ENCODE assay signal across 8 cellular contexts in the genomic region with DNA sequence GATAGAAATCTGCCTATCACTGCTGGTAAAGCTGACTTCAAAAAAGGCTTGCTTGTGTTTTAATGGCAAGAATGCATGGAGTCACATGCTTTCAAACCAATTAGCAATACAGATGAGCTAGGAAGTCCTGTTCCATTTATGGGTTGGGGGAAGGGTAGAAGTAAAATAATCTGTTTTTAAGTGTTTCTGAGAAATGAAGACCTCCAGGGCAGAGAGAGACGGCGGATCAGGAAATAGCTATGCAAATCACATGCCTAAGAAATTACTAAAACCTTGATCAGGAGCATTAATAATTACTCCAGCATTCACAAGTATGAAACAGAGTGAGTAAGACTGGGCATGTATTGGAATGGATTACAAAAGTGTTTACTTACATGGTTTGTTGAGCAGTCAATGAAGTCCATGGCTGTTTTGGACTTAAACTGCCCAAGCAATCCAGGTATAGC.
DNase-seq lines count a peak whose midpoint lies in the region; ATAC-seq, FAIRE-seq and TF ChIP-seq lines count a peak whose summit lies in the region.

No MANE protein-coding gene starts in this region.

- H3K9ac ChIP-seq in SK-N-MC (ENCODE audit: insufficient read length) (no peak overlapping the region), smooth muscle cell (ENCODE audit: low read depth) (no peak overlapping the region)

- H3F3A ChIP-seq in smooth muscle cell (ENCODE audit: low read depth) = peaks cover 21% of the 10 kb centered on the region

- H3K4me3 ChIP-seq in SK-N-MC (peak overlapping the region; percentile 53), fibroblast of pulmonary artery (replicated peaks; ENCODE audit: low read depth, low read length) (no peak overlapping the region), smooth muscle cell (no peak overlapping the region)

- FAIRE-seq in GM18507 (lab: Jason Lieb, UNC) = peak; percentile 33

- peaks cover 44% of the 10 kb centered on the region for H3K79me2 ChIP-seq in smooth muscle cell (ENCODE audit: low read depth)

- H3K4me2 ChIP-seq in smooth muscle cell = peak overlapping the region; percentile 31

- ATAC-seq in HG03175 (IDR thresholded peaks at IDR 0.05; ENCODE audit: unreplicated experiment) (no peak), HG03378 (IDR thresholded peaks at IDR 0.05; ENCODE audit: unreplicated experiment) (no peak), HG02610 (IDR thresholded peaks at IDR 0.05; ENCODE audit: unreplicated experiment) (no peak)

- peaks cover 27% of the 10 kb centered on the region for H3K4me1 ChIP-seq in smooth muscle cell (ENCODE audit: low read depth)

- H4K20me1 ChIP-seq in smooth muscle cell (ENCODE audit: low read depth) = peaks cover 3% of the 10 kb centered on the region

- H3K9me3 ChIP-seq in SK-N-MC (ENCODE audit: low read depth, low read length) (no peaks in the 10 kb centered on the region), smooth muscle cell (replicated peaks; ENCODE audit: low read depth) (no peaks in the 10 kb centered on the region)

- WGBS in smooth muscle cell (ENCODE audit: low lambda C conversion rate) = 2% methylated on average over 2 of the region's 2 CpGs

- DNase-seq in GM18507 (ENCODE audit: extremely low spot score, insufficient read length, low read depth) (no peak), SK-N-MC (ENCODE audit: low read depth, low spot score) (peak; percentile 86), fibroblast of pulmonary artery (ENCODE audit: low read depth) (peak; percentile 40), smooth muscle cell (lab: John Stamatoyannopoulos, UW; ENCODE audit: unreplicated experiment) (no peak)
- DNase-seq in activated effector memory CD4-positive, alpha-beta T cell treated with Interleukin-2 at 50 U/mL for 16 hours = no peak

- H3K27ac ChIP-seq in SK-N-MC = peak overlapping the region; percentile 97
- H3K27ac ChIP-seq in smooth muscle cell (ENCODE audit: low read depth) = peak overlapping the region; percentile 100

- no peak overlapping the region for H2AFZ ChIP-seq in smooth muscle cell (ENCODE audit: low read depth)

- no peak for TF ChIP-seq CTCF in fibroblast of pulmonary artery (IDR thresholded peaks at IDR 0.05; ENCODE audit: low read length, missing control alignments)
- TF ChIP-seq CTCF in smooth muscle cell (IDR thresholded peaks at IDR 0.05; ENCODE audit: borderline replicate concordance, insufficient read depth, poor library complexity, severe bottlenecking) = no peak

- no peaks in the 10 kb centered on the region for H3K27me3 ChIP-seq in smooth muscle cell (ENCODE audit: low read depth)

- no peaks in the 10 kb centered on the region for H3K36me3 ChIP-seq in SK-N-MC (ENCODE audit: insufficient read depth, low read length)
- H3K36me3 ChIP-seq in smooth muscle cell (ENCODE audit: low read depth) = no peaks in the 10 kb centered on the region

Comparison
In these comparisons a context has a peak if more than half of its experiments do, and no peak if none do; other contexts are left out.
1. DNase-seq: peak in SK-N-MC (single experiment) and fibroblast of pulmonary artery (single experiment); none in GM18507 (single experiment), smooth muscle cell (single experiment) and activated effector memory CD4-positive, alpha-beta T cell treated with Interleukin-2 at 50 U/mL for 16 hours (single experiment).